Comparison of ENCODE assay signal across 29 cellular contexts in genomic region chr5:35438786-35439185, GRCh38.
DNase-seq lines count a peak whose midpoint lies in the region; ATAC-seq and TF ChIP-seq lines count a peak whose summit lies in the region.
"Had no signal": no experiment of that assay in that cellular context is flagged by ENCODE, and none has a peak within 500 bp of the region (broad histone marks: within the 10 kb centered on the region; RNA-seq: fewer than 3 reads in every experiment).

No MANE protein-coding gene starts in this region.

- no peak overlapping the region for H3K27ac Mint-ChIP-seq in activated T-cell treated with anti-CD3 and anti-CD28 coated beads, Interleukin-2, amount 50 U/mL, for 24 hours
- H3K27ac Mint-ChIP-seq: activated naive CD4-positive, alpha-beta T cell treated with anti-CD3 and anti-CD28 coated beads, Interleukin-2, amount 50 U/mL, for 72 hours; activated T-helper 2 cell treated with anti-CD3 and anti-CD28 coated beads, Interferon-gamma antibody, Interleukin-2, Interleukin-4, amounts not matched to agents 10 μg/mL and 5 μg/mL and 100 μg/mL, durations not matched to agents 14 hours and 24 hours and 36 hours; GM23338; naive thymus-derived CD8-positive, alpha-beta T cell; WTC11 had no signal

- no peaks in the 10 kb centered on the region for H3K36me3 ChIP-seq in tibial artery
- H3K36me3 ChIP-seq: thoracic aorta had no signal

- H3K27me3 ChIP-seq in HL-60 (ENCODE audit: insufficient read depth, poor library complexity, severe bottlenecking): no peaks in the 10 kb centered on the region
- no peaks in the 10 kb centered on the region for H3K27me3 ChIP-seq in tibial artery

- H3K9me3 ChIP-seq in tibial artery: no peaks in the 10 kb centered on the region
- H3K9me3 ChIP-seq: thoracic aorta had no signal

- DNase-seq in AG20443 (ENCODE audit: low spot score) (peak; percentile 10), HL-60 (ENCODE audit: low read depth in 1 of 2, low spot score in 1 of 2) (no peak), amniotic epithelial cell (ENCODE audit: low read depth) (peak; percentile 55), glomerular visceral epithelial cell (ENCODE audit: extremely low spot score) (peak; percentile 6), tibial artery (no peak), DMS79 treated with DMSO at 0.1 percent for 48 hours (lab: John Stamatoyannopoulos, UW) (no peak)
- DNase-seq in activated T-cell treated with anti-CD3 and anti-CD28 coated beads, Interleukin-2, amount 50 U/mL, for 24 hours: no peak
- DNase-seq: aorta; C1 segment of cervical spinal cord; Calu3; cerebellar nuclear complex; KG1; mesendoderm; naive thymus-derived CD8-positive, alpha-beta T cell; NCI-H1092; NCI-H187 treated with DMSO at 0.1 percent for 48 hours; stimulated activated CD4-positive, alpha-beta T cell treated with anti-CD3 and anti-CD28 coated beads, Interleukin-12 subunit alpha, Interleukin-12 subunit beta, amount 100 ng/mL, for 4 hours; stimulated activated CD4-positive, alpha-beta T cell treated with anti-CD3 and anti-CD28 coated beads, Interleukin-4, amount 100 ng/mL, for 24 hours; stimulated activated naive CD4-positive, alpha-beta T cell had no signal

- H3K27ac ChIP-seq in HL-60 (replicated peaks) (peak overlapping the region; percentile 6; the same call in 1 of the 2 replicates), tibial artery (no peak overlapping the region)
- H3K27ac ChIP-seq: epithelial cell of prostate, RWPE1, SK-N-MC, thoracic aorta had no signal

- intact Hi-C loops in tibial artery (cut with DNase I; ENCODE audit: low total_unique reads): no loop called here

- TF ChIP-seq CTCF in HL-60 (IDR thresholded peaks at IDR 0.05; ENCODE audit: insufficient read depth, low read length) (no peak), tibial artery (IDR thresholded peaks at IDR 0.05) (no peak)

- H3K4me1 ChIP-seq in tibial artery: no peaks in the 10 kb centered on the region

- no peak overlapping the region for H3K4me3 Mint-ChIP-seq in activated T-cell treated with anti-CD3 and anti-CD28 coated beads, Interleukin-2, amount 50 U/mL, for 24 hours
- H3K4me3 Mint-ChIP-seq: GM23338; naive thymus-derived CD8-positive, alpha-beta T cell; WTC11 had no signal

- no peaks in the 10 kb centered on the region for H3K36me3 Mint-ChIP-seq in activated T-cell treated with anti-CD3 and anti-CD28 coated beads, Interleukin-2, amount 50 U/mL, for 24 hours (ENCODE audit: low read depth)
- H3K36me3 Mint-ChIP-seq: activated naive CD4-positive, alpha-beta T cell treated with anti-CD3 and anti-CD28 coated beads, Interleukin-2, amount 50 U/mL, for 72 hours; WTC11 had no signal

- ATAC-seq in GM21528 (IDR thresholded peaks at IDR 0.05; ENCODE audit: low FRiP score, unreplicated experiment): no peak
- ATAC-seq: GM23338; left lobe of liver; naive thymus-derived CD8-positive, alpha-beta T cell; WTC11 had no signal

- no peaks in the 10 kb centered on the region for H3K9me3 Mint-ChIP-seq in activated T-cell treated with anti-CD3 and anti-CD28 coated beads, Interleukin-2, amount 50 U/mL, for 24 hours
- H3K9me3 Mint-ChIP-seq: activated naive CD4-positive, alpha-beta T cell treated with anti-CD3 and anti-CD28 coated beads, Interleukin-2, amount 50 U/mL, for 72 hours; activated T-helper 2 cell treated with anti-CD3 and anti-CD28 coated beads, Interferon-gamma antibody, Interleukin-2, Interleukin-4, amounts not matched to agents 10 μg/mL and 5 μg/mL and 100 μg/mL, durations not matched to agents 14 hours and 24 hours and 36 hours; GM23338; WTC11 had no signal

- H3K4me3 ChIP-seq in HL-60 (replicated peaks; ENCODE audit: insufficient read depth, low read length) (no peak overlapping the region), tibial artery (no peak overlapping the region)
- H3K4me3 ChIP-seq: GM23338, SK-N-MC, thoracic aorta had no signal

- peaks cover 50% of the 10 kb centered on the region for H3K27me3 Mint-ChIP-seq in activated T-cell treated with anti-CD3 and anti-CD28 coated beads, Interleukin-2, amount 50 U/mL, for 24 hours

- H3K4me1 Mint-ChIP-seq in activated T-cell treated with anti-CD3 and anti-CD28 coated beads, Interleukin-2, amount 50 U/mL, for 24 hours (ENCODE audit: low read depth): no peaks in the 10 kb centered on the region
- H3K4me1 Mint-ChIP-seq: GM23338; naive thymus-derived CD8-positive, alpha-beta T cell; WTC11 had no signal

Comparison
In these comparisons a context has a peak if more than half of its experiments do, and no peak if none do; other contexts are left out.
1. DNase-seq: peak in AG20443 (single experiment), amniotic epithelial cell (single experiment) and glomerular visceral epithelial cell (single experiment); none in HL-60 (0 of 2), tibial artery (0 of 2), activated T-cell treated with anti-CD3 and anti-CD28 coated beads, Interleukin-2, amount 50 U/mL, for 24 hours (single experiment) and DMS79 treated with DMSO at 0.1 percent for 48 hours (single experiment).